ENCODE assay signal across 1 cellular context in the genomic region with DNA sequence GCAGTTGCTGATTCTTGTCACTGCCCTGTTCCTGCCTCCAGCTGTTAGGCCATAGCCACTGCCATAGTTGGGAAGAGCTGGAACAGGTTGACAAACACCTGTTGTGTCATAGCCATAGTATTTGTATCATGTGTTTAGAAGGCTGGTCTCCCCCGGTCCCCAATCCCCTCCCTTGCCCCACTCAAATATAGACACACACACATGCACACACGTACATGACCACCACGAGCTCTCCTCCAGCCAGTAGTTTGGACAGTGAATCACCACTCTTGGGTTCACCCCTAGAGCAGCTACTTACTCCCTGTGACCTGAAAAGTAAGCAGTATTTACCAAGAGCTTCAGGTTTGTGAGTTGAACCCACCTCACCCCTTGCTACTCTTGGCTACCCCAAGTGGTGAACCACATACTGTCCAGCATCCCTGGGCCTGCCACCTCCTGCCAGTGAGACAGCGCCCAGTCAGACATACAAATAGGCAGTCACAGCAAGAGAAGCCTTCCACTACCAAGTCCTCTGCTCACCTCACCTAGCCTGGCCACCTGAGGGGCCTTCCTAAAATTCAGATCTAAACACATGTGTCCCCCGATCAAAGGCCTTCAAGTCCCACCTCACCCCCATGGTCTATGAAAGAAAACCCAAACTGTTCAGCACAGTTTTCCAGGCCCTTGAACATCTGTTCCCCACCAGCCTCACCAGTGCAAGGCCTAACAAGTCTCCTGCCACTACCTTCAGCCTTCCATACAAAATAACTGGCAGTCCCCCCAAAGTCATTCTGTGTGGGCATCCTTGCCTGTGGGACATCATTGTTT.
TF ChIP-seq lines count a peak whose summit lies in the region.

No MANE protein-coding gene starts in this region.

TF ChIP-seq in HepG2, 621 proteins besides CTCF, POLR2A, EP300 and RAD21 (continued from another document and continues in another):
- TF ChIP-seq ZNF446 (CRISPR knock-in tag; IDR thresholded peaks at IDR 0.05) = no peak
- TF ChIP-seq, protein P1, sequence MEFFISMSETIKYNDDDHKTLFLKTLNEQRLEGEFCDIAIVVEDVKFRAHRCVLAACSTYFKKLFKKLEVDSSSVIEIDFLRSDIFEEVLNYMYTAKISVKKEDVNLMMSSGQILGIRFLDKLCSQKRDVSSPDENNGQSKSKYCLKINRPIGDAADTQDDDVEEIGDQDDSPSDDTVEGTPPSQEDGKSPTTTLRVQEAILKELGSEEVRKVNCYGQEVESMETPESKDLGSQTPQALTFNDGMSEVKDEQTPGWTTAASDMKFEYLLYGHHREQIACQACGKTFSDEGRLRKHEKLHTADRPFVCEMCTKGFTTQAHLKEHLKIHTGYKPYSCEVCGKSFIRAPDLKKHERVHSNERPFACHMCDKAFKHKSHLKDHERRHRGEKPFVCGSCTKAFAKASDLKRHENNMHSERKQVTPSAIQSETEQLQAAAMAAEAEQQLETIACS (CRISPR knock-in tag; IDR thresholded peaks at IDR 0.05) = no peak
- TF ChIP-seq RBAK (CRISPR knock-in tag; IDR thresholded peaks at IDR 0.05) = no peak
- TF ChIP-seq SMAD3 (CRISPR knock-in tag; IDR thresholded peaks at IDR 0.05) = no peak
- no peak for TF ChIP-seq NFYC (CRISPR knock-in tag; IDR thresholded peaks at IDR 0.05)
- TF ChIP-seq MXD4 (CRISPR knock-in tag; IDR thresholded peaks at IDR 0.05) = no peak
- no peak for TF ChIP-seq TEAD3 (CRISPR knock-in tag; optimal IDR thresholded peaks at IDR 0.05; ENCODE audit: borderline replicate concordance)
- no peak for TF ChIP-seq TOE1 (CRISPR knock-in tag; IDR thresholded peaks at IDR 0.05)
- TF ChIP-seq, protein P2, sequence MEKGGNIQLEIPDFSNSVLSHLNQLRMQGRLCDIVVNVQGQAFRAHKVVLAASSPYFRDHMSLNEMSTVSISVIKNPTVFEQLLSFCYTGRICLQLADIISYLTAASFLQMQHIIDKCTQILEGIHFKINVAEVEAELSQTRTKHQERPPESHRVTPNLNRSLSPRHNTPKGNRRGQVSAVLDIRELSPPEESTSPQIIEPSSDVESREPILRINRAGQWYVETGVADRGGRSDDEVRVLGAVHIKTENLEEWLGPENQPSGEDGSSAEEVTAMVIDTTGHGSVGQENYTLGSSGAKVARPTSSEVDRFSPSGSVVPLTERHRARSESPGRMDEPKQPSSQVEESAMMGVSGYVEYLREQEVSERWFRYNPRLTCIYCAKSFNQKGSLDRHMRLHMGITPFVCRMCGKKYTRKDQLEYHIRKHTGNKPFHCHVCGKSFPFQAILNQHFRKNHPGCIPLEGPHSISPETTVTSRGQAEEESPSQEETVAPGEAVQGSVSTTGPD (CRISPR knock-in tag; IDR thresholded peaks at IDR 0.05) = no peak
- no peak for TF ChIP-seq MAFK (conservative IDR thresholded peaks at IDR 0.05 in 1 of 2, IDR thresholded peaks at IDR 0.05 in 1 of 2; ENCODE audit: low read length in 2 of 2)
- TF ChIP-seq SOX6 (IDR thresholded peaks at IDR 0.05) = no peak
- TF ChIP-seq SOX6 (CRISPR knock-in tag; IDR thresholded peaks at IDR 0.05) = no peak
- 0 out of 2 replicates have a peak, but pooled peaks have one; percentile 16 for TF ChIP-seq ZNF350 (CRISPR knock-in tag; IDR thresholded peaks at IDR 0.05; ENCODE audit: borderline replicate concordance, low read depth)
- no peak for TF ChIP-seq ZNF101 (CRISPR knock-in tag; IDR thresholded peaks at IDR 0.05; ENCODE audit: borderline replicate concordance, low read depth)
- no peak for TF ChIP-seq ZFY (CRISPR knock-in tag; IDR thresholded peaks at IDR 0.05)
- TF ChIP-seq, protein P3, sequence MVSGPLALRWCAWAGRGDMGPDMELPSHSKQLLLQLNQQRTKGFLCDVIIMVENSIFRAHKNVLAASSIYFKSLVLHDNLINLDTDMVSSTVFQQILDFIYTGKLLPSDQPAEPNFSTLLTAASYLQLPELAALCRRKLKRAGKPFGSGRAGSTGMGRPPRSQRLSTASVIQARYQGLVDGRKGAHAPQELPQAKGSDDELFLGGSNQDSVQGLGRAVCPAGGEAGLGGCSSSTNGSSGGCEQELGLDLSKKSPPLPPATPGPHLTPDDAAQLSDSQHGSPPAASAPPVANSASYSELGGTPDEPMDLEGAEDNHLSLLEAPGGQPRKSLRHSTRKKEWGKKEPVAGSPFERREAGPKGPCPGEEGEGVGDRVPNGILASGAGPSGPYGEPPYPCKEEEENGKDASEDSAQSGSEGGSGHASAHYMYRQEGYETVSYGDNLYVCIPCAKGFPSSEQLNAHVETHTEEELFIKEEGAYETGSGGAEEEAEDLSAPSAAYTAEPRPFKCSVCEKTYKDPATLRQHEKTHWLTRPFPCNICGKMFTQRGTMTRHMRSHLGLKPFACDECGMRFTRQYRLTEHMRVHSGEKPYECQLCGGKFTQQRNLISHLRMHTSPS (CRISPR knock-in tag; IDR thresholded peaks at IDR 0.05; ENCODE audit: low read depth) = no peak
- no peak for TF ChIP-seq ZNF354B (CRISPR knock-in tag; IDR thresholded peaks at IDR 0.05)
- no peak for TF ChIP-seq ZNF343 (CRISPR knock-in tag; IDR thresholded peaks at IDR 0.05)
- TF ChIP-seq, protein P4, sequence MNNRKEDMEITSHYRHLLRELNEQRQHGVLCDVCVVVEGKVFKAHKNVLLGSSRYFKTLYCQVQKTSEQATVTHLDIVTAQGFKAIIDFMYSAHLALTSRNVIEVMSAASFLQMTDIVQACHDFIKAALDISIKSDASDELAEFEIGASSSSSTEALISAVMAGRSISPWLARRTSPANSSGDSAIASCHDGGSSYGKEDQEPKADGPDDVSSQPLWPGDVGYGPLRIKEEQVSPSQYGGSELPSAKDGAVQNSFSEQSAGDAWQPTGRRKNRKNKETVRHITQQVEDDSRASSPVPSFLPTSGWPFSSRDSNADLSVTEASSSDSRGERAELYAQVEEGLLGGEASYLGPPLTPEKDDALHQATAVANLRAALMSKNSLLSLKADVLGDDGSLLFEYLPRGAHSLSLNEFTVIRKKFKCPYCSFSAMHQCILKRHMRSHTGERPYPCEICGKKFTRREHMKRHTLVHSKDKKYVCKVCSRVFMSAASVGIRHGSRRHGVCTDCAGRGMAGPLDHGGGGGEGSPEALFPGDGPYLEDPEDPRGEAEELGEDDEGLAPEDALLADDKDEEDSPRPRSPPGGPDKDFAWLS (CRISPR knock-in tag; IDR thresholded peaks at IDR 0.05; ENCODE audit: borderline replicate concordance) = no peak
- peak; percentile 80 for TF ChIP-seq SSRP1 (CRISPR knock-in tag; IDR thresholded peaks at IDR 0.05)
- no peak; the same call in 1 of the 2 replicates for TF ChIP-seq FOXA3 (CRISPR knock-in tag; IDR thresholded peaks at IDR 0.05)
- TF ChIP-seq POGZ (CRISPR knock-in tag; IDR thresholded peaks at IDR 0.05) = no peak
- TF ChIP-seq, protein P5, sequence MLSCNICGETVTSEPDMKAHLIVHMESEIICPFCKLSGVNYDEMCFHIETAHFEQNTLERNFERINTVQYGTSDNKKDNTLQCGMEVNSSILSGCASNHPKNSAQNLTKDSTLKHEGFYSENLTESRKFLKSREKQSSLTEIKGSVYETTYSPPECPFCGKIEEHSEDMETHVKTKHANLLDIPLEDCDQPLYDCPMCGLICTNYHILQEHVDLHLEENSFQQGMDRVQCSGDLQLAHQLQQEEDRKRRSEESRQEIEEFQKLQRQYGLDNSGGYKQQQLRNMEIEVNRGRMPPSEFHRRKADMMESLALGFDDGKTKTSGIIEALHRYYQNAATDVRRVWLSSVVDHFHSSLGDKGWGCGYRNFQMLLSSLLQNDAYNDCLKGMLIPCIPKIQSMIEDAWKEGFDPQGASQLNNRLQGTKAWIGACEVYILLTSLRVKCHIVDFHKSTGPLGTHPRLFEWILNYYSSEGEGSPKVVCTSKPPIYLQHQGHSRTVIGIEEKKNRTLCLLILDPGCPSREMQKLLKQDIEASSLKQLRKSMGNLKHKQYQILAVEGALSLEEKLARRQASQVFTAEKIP (CRISPR knock-in tag; IDR thresholded peaks at IDR 0.05; ENCODE audit: borderline replicate concordance) = no peak
- TF ChIP-seq ZNF713 (CRISPR knock-in tag; IDR thresholded peaks at IDR 0.05) = no peak
- no peak for TF ChIP-seq ZNF547 (CRISPR knock-in tag; IDR thresholded peaks at IDR 0.05)
- no peak for TF ChIP-seq HOXA3 (CRISPR knock-in tag; IDR thresholded peaks at IDR 0.05)
- no peak; the same call in 1 of the 2 replicates for TF ChIP-seq SIN3B (IDR thresholded peaks at IDR 0.05; ENCODE audit: low read length)
- no peak for TF ChIP-seq FLYWCH1 (CRISPR knock-in tag; IDR thresholded peaks at IDR 0.05)
- TF ChIP-seq, protein P6, sequence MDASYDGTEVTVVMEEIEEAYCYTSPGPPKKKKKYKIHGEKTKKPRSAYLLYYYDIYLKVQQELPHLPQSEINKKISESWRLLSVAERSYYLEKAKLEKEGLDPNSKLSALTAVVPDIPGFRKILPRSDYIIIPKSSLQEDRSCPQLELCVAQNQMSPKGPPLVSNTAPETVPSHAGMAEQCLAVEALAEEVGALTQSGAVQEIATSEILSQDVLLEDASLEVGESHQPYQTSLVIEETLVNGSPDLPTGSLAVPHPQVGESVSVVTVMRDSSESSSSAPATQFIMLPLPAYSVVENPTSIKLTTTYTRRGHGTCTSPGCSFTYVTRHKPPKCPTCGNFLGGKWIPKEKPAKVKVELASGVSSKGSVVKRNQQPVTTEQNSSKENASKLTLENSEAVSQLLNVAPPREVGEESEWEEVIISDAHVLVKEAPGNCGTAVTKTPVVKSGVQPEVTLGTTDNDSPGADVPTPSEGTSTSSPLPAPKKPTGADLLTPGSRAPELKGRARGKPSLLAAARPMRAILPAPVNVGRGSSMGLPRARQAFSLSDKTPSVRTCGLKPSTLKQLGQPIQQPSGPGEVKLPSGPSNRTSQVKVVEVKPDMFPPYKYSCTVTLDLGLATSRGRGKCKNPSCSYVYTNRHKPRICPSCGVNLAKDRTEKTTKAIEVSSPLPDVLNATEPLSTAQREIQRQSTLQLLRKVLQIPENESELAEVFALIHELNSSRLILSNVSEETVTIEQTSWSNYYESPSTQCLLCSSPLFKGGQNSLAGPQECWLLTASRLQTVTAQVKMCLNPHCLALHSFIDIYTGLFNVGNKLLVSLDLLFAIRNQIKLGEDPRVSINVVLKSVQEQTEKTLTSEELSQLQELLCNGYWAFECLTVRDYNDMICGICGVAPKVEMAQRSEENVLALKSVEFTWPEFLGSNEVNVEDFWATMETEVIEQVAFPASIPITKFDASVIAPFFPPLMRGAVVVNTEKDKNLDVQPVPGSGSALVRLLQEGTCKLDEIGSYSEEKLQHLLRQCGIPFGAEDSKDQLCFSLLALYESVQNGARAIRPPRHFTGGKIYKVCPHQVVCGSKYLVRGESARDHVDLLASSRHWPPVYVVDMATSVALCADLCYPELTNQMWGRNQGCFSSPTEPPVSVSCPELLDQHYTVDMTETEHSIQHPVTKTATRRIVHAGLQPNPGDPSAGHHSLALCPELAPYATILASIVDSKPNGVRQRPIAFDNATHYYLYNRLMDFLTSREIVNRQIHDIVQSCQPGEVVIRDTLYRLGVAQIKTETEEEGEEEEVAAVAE (CRISPR knock-in tag; IDR thresholded peaks at IDR 0.05; ENCODE audit: borderline replicate concordance) = no peak; the same call in 1 of the 2 replicates
- TF ChIP-seq DNMT3B (CRISPR knock-in tag; conservative IDR thresholded peaks at IDR 0.05) = 0 out of 2 replicates have a peak, but pooled peaks have one; percentile 2
- TF ChIP-seq, protein P7, sequence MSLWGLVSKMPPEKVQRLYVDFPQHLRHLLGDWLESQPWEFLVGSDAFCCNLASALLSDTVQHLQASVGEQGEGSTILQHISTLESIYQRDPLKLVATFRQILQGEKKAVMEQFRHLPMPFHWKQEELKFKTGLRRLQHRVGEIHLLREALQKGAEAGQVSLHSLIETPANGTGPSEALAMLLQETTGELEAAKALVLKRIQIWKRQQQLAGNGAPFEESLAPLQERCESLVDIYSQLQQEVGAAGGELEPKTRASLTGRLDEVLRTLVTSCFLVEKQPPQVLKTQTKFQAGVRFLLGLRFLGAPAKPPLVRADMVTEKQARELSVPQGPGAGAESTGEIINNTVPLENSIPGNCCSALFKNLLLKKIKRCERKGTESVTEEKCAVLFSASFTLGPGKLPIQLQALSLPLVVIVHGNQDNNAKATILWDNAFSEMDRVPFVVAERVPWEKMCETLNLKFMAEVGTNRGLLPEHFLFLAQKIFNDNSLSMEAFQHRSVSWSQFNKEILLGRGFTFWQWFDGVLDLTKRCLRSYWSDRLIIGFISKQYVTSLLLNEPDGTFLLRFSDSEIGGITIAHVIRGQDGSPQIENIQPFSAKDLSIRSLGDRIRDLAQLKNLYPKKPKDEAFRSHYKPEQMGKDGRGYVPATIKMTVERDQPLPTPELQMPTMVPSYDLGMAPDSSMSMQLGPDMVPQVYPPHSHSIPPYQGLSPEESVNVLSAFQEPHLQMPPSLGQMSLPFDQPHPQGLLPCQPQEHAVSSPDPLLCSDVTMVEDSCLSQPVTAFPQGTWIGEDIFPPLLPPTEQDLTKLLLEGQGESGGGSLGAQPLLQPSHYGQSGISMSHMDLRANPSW (CRISPR knock-in tag; IDR thresholded peaks at IDR 0.05; ENCODE audit: borderline replicate concordance) = no peak
- TF ChIP-seq ZNF781 (CRISPR knock-in tag; IDR thresholded peaks at IDR 0.05; ENCODE audit: borderline replicate concordance, not compliant biosample characterization) = no peak
- no peak for TF ChIP-seq ZNF235 (CRISPR knock-in tag; IDR thresholded peaks at IDR 0.05; ENCODE audit: borderline replicate concordance)
- TF ChIP-seq, protein P8, sequence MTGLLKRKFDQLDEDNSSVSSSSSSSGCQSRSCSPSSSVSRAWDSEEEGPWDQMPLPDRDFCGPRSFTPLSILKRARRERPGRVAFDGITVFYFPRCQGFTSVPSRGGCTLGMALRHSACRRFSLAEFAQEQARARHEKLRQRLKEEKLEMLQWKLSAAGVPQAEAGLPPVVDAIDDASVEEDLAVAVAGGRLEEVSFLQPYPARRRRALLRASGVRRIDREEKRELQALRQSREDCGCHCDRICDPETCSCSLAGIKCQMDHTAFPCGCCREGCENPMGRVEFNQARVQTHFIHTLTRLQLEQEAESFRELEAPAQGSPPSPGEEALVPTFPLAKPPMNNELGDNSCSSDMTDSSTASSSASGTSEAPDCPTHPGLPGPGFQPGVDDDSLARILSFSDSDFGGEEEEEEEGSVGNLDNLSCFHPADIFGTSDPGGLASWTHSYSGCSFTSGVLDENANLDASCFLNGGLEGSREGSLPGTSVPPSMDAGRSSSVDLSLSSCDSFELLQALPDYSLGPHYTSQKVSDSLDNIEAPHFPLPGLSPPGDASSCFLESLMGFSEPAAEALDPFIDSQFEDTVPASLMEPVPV (CRISPR knock-in tag; IDR thresholded peaks at IDR 0.05) = no peak
- TF ChIP-seq, protein P9, sequence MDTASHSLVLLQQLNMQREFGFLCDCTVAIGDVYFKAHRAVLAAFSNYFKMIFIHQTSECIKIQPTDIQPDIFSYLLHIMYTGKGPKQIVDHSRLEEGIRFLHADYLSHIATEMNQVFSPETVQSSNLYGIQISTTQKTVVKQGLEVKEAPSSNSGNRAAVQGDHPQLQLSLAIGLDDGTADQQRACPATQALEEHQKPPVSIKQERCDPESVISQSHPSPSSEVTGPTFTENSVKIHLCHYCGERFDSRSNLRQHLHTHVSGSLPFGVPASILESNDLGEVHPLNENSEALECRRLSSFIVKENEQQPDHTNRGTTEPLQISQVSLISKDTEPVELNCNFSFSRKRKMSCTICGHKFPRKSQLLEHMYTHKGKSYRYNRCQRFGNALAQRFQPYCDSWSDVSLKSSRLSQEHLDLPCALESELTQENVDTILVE (CRISPR knock-in tag; IDR thresholded peaks at IDR 0.05) = peak; percentile 50; the same call in 1 of the 2 replicates
- TF ChIP-seq, protein P10, sequence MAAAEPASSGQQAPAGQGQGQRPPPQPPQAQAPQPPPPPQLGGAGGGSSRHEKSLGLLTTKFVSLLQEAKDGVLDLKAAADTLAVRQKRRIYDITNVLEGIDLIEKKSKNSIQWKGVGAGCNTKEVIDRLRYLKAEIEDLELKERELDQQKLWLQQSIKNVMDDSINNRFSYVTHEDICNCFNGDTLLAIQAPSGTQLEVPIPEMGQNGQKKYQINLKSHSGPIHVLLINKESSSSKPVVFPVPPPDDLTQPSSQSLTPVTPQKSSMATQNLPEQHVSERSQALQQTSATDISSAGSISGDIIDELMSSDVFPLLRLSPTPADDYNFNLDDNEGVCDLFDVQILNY (CRISPR knock-in tag; conservative IDR thresholded peaks at IDR 0.05) = no peak
